ENCODE assay signal across 8 cellular contexts in genomic region chr9:128361981-128362646, GRCh38. TPM values are rescaled to one million over a fixed set of nuclear protein-coding genes. Genes with fewer than 3 reads are reported as not detected.
DNase-seq lines count a peak whose midpoint lies in the region; ATAC-seq and TF ChIP-seq lines count a peak whose summit lies in the region.

No MANE protein-coding gene starts in this region.

- no peaks in the 10 kb centered on the region for H3K9me3 ChIP-seq in BLaER1 treated with 17β-estradiol and CSF1 and Interleukin-3, amounts not matched to agents 10 nM and 100 nM (replicated peaks in 1 of 11)
- no peaks in the 10 kb centered on the region for H3K9me3 ChIP-seq in Peyer's patch

- H3K9ac ChIP-seq in BLaER1 treated with 17β-estradiol and CSF1 and Interleukin-3, amounts not matched to agents 10 nM and 100 nM, result peak overlapping the region; percentile 6 to 60 (median 36); a peak in 17 of 22 replicates

- peak overlapping the region; percentile 38 to 68 (median 50); a peak in 19 of 20 replicates for H3K4me3 ChIP-seq in BLaER1 treated with 17β-estradiol and CSF1 and Interleukin-3, amounts not matched to agents 10 nM and 100 nM
- peak overlapping the region; percentile 22 to 50 (median 44) for H3K4me3 ChIP-seq in Peyer's patch
- H3K4me3 ChIP-seq in fibroblast of mammary gland (ENCODE audit: control insufficient read depth, low read depth, low read length), result peak overlapping the region; percentile 56

- intact Hi-C loops in natural killer cell (cut with micrococcal nuclease), result loop anchor here (1.0 kb wide), 1 partner anchor 50 kb away; no protein-coding TSS in a partner anchor

- H4K20me1 ChIP-seq in BLaER1 treated with 17β-estradiol and CSF1 and Interleukin-3, amounts not matched to agents 10 nM and 100 nM, result no peaks in the 10 kb centered on the region

- peaks cover 22 to 46% (median 37%) of the 10 kb centered on the region in 10 experiments for H3K4me1 ChIP-seq in BLaER1 treated with 17β-estradiol and CSF1 and Interleukin-3, amounts not matched to agents 10 nM and 100 nM
- H3K4me1 ChIP-seq in Peyer's patch, result peaks cover 0 to 17% (median 1%) of the 10 kb centered on the region in 4 donors

- in situ Hi-C loops in KBM-7 (cut with MboI; ENCODE audit: low pct_unique_long_range_greater_than_20kb, low sequenced_read_pairs), result no loop called here

- peak overlapping the region; percentile 69 to 84 (median 77) for H3K4me2 ChIP-seq in BLaER1 treated with 17β-estradiol and CSF1 and Interleukin-3, amounts not matched to agents 10 nM and 100 nM

- no peak overlapping the region; a peak in 1 of 22 replicates for H3K27ac ChIP-seq in BLaER1 treated with 17β-estradiol and CSF1 and Interleukin-3, amounts not matched to agents 10 nM and 100 nM
- H3K27ac ChIP-seq in Peyer's patch, result peak overlapping the region in 2 of 4 donors; percentile 49 to 50

- H3K36me3 ChIP-seq in BLaER1 treated with 17β-estradiol and CSF1 and Interleukin-3, amounts not matched to agents 10 nM and 100 nM, result peaks cover 0 to 27% (median 11%) of the 10 kb centered on the region in 11 experiments; a peak in 10 of 22 replicates
- peaks cover 0 to 6% (median 0%) of the 10 kb centered on the region in 3 donors for H3K36me3 ChIP-seq in Peyer's patch

- ATAC-seq in GM19438 (IDR thresholded peaks at IDR 0.05; ENCODE audit: low read depth, unreplicated experiment) (peak; percentile 71), natural killer cell (peak; percentile 87 to 98 (median 96))
- peak; percentile 85 for ATAC-seq in stimulated activated naive CD8-positive, alpha-beta T cell treated with anti-CD3 and anti-CD28 coated beads, Interleukin-15, Interleukin-2, amounts not matched to agents 100 U/mL and 50 U/mL, for 24 hours

- H3K4me1 Mint-ChIP-seq in natural killer cell, result peaks cover 7 to 8% of the 10 kb centered on the region in 2 donors

- H3K4me3 Mint-ChIP-seq in natural killer cell, result peak overlapping the region; percentile 80

- peak; percentile 78 for DNase-seq in KBM-7
- peak; percentile 76 to 92 (median 85) for DNase-seq in Peyer's patch
- DNase-seq in activated T-helper 1 cell treated with anti-CD3 and anti-CD28 coated beads, Interleukin-2, amount 50 U/mL, for 16 hours (ENCODE audit: low read depth in 1 of 2, low spot score in 1 of 2), result peak; percentile 30 to 50
- DNase-seq in fibroblast of mammary gland (ENCODE audit: low read depth), result peak; percentile 81
- DNase-seq in natural killer cell, result peak; percentile 51
- DNase-seq in stimulated activated naive CD8-positive, alpha-beta T cell treated with anti-CD3 and anti-CD28 coated beads, Interleukin-15, Interleukin-2, amounts not matched to agents 100 U/mL and 50 U/mL, for 24 hours, result peak; percentile 72

- no peak for TF ChIP-seq POLR2A in Peyer's patch (IDR thresholded peaks at IDR 0.05)

- H3K36me3 Mint-ChIP-seq in natural killer cell, result no peaks in the 10 kb centered on the region

- peaks cover 0 to 9% of the 10 kb centered on the region in 2 donors for H3K27me3 Mint-ChIP-seq in natural killer cell (ENCODE audit: low read depth in 2 of 2)

- no peaks in the 10 kb centered on the region for H3K27me3 ChIP-seq in BLaER1 treated with 17β-estradiol and CSF1 and Interleukin-3, amounts not matched to agents 10 nM and 100 nM
- H3K27me3 ChIP-seq in Peyer's patch, result no peaks in the 10 kb centered on the region

- peak overlapping the region in 1 of 2 donors; percentile 49 for H3K27ac Mint-ChIP-seq in natural killer cell

- TF ChIP-seq CTCF in Peyer's patch (IDR thresholded peaks at IDR 0.05) (peak; percentile 57 to 91 (median 80)), fibroblast of mammary gland (conservative IDR thresholded peaks at IDR 0.05; ENCODE audit: control insufficient read depth, insufficient read depth, low read depth, low read length) (peak; percentile 89), natural killer cell (IDR thresholded peaks at IDR 0.05) (peak; percentile 81)

- no peaks in the 10 kb centered on the region for H3K9me3 Mint-ChIP-seq in natural killer cell

RNA-seq across cellular contexts. Expression of gene URM1, which starts 9.1 kb away (rescaled TPM):
- total RNA-seq in Peyer's patch (10 to 100 TPM; 24.9 to 47.7 (median 42.4) TPM), natural killer cell (10 to 100 TPM; 39.4 to 47.8 (median 46.7) TPM)

RNA-seq across cellular contexts. Expression of gene SLC27A4, which starts 21.8 kb away (rescaled TPM):
- total RNA-seq in Peyer's patch (100 to 1,000 TPM in 3 of 4 donors, 10 to 100 TPM in 1; 28.1 to 312 (median 149) TPM), natural killer cell (10 to 100 TPM in 2 of 3 donors, 1 to 10 TPM in 1; 7.7 to 12.3 (median 11.2) TPM)

RNA-seq across cellular contexts. Expression of gene COQ4, which starts 39.5 kb away (rescaled TPM):
- total RNA-seq in Peyer's patch (100 to 1,000 TPM in 3 of 4 donors, 10 to 100 TPM in 1; 65.2 to 191 (median 132) TPM), natural killer cell (10 to 100 TPM; 28.2 to 34.5 (median 30.4) TPM)

RNA-seq across cellular contexts. Expression of gene TRUB2, which starts 39.9 kb away (rescaled TPM):
- 10 to 100 TPM; 11.7 to 42.9 (median 17.4) TPM for total RNA-seq in Peyer's patch
- 10 to 100 TPM in 2 of 3 donors, 1 to 10 TPM in 1; 8.8 to 12.0 (median 11.3) TPM for total RNA-seq in natural killer cell

RNA-seq across cellular contexts. Expression of gene CERCAM, which starts 58.5 kb away (rescaled TPM):
- total RNA-seq in Peyer's patch (10 to 100 TPM in 1 of 4 donors, 1 to 10 TPM in 3; 3.3 to 16.5 (median 5.9) TPM), natural killer cell (10 to 100 TPM; 11.5 to 29.6 (median 24.2) TPM)
